2 cellular contexts compared by ENCODE assay signal in the genomic region with DNA sequence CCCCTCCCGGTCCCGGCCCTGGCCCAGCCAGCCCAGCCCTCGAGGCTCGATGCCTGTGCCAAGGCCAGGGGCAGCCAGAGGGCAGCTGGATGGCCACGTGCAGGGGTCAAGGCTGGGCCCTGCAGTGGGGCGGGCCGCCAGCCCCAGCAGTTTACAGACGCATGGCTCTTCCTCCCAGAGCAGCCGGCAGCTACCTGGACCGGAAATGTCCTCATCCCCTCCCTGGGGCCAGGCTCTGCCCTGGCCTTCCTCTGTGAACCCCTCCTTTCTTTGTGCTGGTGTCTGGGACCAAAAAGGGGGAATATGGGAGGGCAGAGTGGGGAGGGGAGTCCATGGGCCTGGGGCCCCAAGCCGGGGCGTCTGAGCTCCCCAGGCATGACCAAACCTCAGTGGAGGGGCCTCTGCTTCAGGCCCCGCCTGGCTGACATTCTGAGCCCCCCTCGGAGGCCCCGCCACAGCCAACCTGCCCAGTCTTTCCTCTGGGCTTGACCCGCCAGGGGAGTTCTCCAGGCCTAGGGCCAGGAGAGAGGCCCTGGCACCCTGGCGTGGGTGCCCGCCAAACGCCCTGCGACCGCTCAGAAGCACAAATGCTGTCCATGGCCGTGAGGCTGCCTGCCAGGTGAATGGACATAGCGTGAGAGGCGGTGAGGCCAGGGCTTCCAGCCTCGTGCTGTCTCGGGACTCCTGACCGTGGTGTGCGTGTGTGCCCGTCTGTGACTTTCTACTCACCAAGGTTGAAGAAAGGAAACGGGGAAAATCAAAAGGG.
TF ChIP-seq lines count a peak whose summit lies in the region.

No MANE protein-coding gene starts in this region.

TF ChIP-seq in H1, 55 proteins besides CTCF, POLR2A, EP300 and RAD21:
- TF ChIP-seq, protein P1, sequence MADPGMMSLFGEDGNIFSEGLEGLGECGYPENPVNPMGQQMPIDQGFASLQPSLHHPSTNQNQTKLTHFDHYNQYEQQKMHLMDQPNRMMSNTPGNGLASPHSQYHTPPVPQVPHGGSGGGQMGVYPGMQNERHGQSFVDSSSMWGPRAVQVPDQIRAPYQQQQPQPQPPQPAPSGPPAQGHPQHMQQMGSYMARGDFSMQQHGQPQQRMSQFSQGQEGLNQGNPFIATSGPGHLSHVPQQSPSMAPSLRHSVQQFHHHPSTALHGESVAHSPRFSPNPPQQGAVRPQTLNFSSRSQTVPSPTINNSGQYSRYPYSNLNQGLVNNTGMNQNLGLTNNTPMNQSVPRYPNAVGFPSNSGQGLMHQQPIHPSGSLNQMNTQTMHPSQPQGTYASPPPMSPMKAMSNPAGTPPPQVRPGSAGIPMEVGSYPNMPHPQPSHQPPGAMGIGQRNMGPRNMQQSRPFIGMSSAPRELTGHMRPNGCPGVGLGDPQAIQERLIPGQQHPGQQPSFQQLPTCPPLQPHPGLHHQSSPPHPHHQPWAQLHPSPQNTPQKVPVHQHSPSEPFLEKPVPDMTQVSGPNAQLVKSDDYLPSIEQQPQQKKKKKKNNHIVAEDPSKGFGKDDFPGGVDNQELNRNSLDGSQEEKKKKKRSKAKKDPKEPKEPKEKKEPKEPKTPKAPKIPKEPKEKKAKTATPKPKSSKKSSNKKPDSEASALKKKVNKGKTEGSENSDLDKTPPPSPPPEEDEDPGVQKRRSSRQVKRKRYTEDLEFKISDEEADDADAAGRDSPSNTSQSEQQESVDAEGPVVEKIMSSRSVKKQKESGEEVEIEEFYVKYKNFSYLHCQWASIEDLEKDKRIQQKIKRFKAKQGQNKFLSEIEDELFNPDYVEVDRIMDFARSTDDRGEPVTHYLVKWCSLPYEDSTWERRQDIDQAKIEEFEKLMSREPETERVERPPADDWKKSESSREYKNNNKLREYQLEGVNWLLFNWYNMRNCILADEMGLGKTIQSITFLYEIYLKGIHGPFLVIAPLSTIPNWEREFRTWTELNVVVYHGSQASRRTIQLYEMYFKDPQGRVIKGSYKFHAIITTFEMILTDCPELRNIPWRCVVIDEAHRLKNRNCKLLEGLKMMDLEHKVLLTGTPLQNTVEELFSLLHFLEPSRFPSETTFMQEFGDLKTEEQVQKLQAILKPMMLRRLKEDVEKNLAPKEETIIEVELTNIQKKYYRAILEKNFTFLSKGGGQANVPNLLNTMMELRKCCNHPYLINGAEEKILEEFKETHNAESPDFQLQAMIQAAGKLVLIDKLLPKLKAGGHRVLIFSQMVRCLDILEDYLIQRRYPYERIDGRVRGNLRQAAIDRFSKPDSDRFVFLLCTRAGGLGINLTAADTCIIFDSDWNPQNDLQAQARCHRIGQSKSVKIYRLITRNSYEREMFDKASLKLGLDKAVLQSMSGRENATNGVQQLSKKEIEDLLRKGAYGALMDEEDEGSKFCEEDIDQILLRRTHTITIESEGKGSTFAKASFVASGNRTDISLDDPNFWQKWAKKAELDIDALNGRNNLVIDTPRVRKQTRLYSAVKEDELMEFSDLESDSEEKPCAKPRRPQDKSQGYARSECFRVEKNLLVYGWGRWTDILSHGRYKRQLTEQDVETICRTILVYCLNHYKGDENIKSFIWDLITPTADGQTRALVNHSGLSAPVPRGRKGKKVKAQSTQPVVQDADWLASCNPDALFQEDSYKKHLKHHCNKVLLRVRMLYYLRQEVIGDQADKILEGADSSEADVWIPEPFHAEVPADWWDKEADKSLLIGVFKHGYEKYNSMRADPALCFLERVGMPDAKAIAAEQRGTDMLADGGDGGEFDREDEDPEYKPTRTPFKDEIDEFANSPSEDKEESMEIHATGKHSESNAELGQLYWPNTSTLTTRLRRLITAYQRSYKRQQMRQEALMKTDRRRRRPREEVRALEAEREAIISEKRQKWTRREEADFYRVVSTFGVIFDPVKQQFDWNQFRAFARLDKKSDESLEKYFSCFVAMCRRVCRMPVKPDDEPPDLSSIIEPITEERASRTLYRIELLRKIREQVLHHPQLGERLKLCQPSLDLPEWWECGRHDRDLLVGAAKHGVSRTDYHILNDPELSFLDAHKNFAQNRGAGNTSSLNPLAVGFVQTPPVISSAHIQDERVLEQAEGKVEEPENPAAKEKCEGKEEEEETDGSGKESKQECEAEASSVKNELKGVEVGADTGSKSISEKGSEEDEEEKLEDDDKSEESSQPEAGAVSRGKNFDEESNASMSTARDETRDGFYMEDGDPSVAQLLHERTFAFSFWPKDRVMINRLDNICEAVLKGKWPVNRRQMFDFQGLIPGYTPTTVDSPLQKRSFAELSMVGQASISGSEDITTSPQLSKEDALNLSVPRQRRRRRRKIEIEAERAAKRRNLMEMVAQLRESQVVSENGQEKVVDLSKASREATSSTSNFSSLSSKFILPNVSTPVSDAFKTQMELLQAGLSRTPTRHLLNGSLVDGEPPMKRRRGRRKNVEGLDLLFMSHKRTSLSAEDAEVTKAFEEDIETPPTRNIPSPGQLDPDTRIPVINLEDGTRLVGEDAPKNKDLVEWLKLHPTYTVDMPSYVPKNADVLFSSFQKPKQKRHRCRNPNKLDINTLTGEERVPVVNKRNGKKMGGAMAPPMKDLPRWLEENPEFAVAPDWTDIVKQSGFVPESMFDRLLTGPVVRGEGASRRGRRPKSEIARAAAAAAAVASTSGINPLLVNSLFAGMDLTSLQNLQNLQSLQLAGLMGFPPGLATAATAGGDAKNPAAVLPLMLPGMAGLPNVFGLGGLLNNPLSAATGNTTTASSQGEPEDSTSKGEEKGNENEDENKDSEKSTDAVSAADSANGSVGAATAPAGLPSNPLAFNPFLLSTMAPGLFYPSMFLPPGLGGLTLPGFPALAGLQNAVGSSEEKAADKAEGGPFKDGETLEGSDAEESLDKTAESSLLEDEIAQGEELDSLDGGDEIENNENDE (IDR thresholded peaks at IDR 0.05; ENCODE audit: insufficient replicate concordance, low read length): no peak
- no peak for TF ChIP-seq BCL11A (IDR thresholded peaks at IDR 0.05; ENCODE audit: low read depth in 2 of 2, low read length in 2 of 2)
- TF ChIP-seq, protein P2, sequence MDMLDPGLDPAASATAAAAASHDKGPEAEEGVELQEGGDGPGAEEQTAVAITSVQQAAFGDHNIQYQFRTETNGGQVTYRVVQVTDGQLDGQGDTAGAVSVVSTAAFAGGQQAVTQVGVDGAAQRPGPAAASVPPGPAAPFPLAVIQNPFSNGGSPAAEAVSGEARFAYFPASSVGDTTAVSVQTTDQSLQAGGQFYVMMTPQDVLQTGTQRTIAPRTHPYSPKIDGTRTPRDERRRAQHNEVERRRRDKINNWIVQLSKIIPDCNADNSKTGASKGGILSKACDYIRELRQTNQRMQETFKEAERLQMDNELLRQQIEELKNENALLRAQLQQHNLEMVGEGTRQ (IDR thresholded peaks at IDR 0.05; ENCODE audit: low read length): no peak
- no peak for TF ChIP-seq TAF1 (IDR thresholded peaks at IDR 0.05; ENCODE audit: low read depth, low read length)
- TF ChIP-seq, protein P3, sequence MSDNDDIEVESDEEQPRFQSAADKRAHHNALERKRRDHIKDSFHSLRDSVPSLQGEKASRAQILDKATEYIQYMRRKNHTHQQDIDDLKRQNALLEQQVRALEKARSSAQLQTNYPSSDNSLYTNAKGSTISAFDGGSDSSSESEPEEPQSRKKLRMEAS (IDR thresholded peaks at IDR 0.05): no peak
- no peak for TF ChIP-seq HDAC6 (IDR thresholded peaks at IDR 0.05; ENCODE audit: low read depth, low read length)
- no peak for TF ChIP-seq PHF8 (conservative IDR thresholded peaks at IDR 0.05; ENCODE audit: low read depth, low read length)
- peak; percentile 53; the same call in 1 of the 2 replicates for TF ChIP-seq POLR2AphosphoS5 (IDR thresholded peaks at IDR 0.05; ENCODE audit: low read depth, low read length)
TF ChIP-seq in H1: peak in this region for 1.

TF ChIP-seq in HepG2, 621 proteins besides CTCF, POLR2A, EP300 and RAD21 (continues in another document):
- no peak for TF ChIP-seq ZMYM4 (CRISPR knock-in tag; IDR thresholded peaks at IDR 0.05)
- peak; percentile 95; the same call in 1 of the 2 replicates for TF ChIP-seq ZNF747 (CRISPR knock-in tag; IDR thresholded peaks at IDR 0.05; ENCODE audit: borderline replicate concordance)
- TF ChIP-seq ARNTL (CRISPR knock-in tag; IDR thresholded peaks at IDR 0.05): peak; percentile 100
- no peak for TF ChIP-seq ZNF256 (CRISPR knock-in tag; conservative IDR thresholded peaks at IDR 0.05)
- TF ChIP-seq ZNF180 (CRISPR knock-in tag; IDR thresholded peaks at IDR 0.05; ENCODE audit: borderline replicate concordance, low read depth): no peak
- TF ChIP-seq MED13 (CRISPR knock-in tag; IDR thresholded peaks at IDR 0.05): peak; percentile 10; the same call in 1 of the 2 replicates
- TF ChIP-seq, protein P4, sequence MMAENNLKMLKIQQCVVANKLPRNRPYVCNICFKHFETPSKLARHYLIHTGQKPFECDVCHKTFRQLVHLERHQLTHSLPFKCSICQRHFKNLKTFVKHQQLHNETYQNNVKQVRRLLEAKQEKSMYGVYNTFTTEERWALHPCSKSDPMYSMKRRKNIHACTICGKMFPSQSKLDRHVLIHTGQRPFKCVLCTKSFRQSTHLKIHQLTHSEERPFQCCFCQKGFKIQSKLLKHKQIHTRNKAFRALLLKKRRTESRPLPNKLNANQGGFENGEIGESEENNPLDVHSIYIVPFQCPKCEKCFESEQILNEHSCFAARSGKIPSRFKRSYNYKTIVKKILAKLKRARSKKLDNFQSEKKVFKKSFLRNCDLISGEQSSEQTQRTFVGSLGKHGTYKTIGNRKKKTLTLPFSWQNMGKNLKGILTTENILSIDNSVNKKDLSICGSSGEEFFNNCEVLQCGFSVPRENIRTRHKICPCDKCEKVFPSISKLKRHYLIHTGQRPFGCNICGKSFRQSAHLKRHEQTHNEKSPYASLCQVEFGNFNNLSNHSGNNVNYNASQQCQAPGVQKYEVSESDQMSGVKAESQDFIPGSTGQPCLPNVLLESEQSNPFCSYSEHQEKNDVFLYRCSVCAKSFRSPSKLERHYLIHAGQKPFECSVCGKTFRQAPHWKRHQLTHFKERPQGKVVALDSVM (CRISPR knock-in tag; IDR thresholded peaks at IDR 0.05): peak; percentile 80
- peak; percentile 87; the same call in 1 of the 2 replicates for TF ChIP-seq AHR (CRISPR knock-in tag; IDR thresholded peaks at IDR 0.05)
- peak; percentile 85 for TF ChIP-seq HNF4A (CRISPR knock-in tag; IDR thresholded peaks at IDR 0.05)
- no peak for TF ChIP-seq TBP (CRISPR knock-in tag; IDR thresholded peaks at IDR 0.05)
- 0 out of 2 replicates have a peak, but pooled peaks have one; percentile 40 for TF ChIP-seq DNMT1 (CRISPR knock-in tag; IDR thresholded peaks at IDR 0.05)
- 0 out of 2 replicates have a peak, but pooled peaks have one; percentile 43 for TF ChIP-seq ZNF34 (CRISPR knock-in tag; IDR thresholded peaks at IDR 0.05; ENCODE audit: borderline replicate concordance)
- no peak for TF ChIP-seq SIN3B (IDR thresholded peaks at IDR 0.05; ENCODE audit: low read length)
- TF ChIP-seq ZFYVE20 (CRISPR knock-in tag; IDR thresholded peaks at IDR 0.05; ENCODE audit: borderline replicate concordance, low read depth): no peak
- TF ChIP-seq ZNF781 (CRISPR knock-in tag; IDR thresholded peaks at IDR 0.05; ENCODE audit: borderline replicate concordance, not compliant biosample characterization): peak; percentile 80
- TF ChIP-seq, protein P5, sequence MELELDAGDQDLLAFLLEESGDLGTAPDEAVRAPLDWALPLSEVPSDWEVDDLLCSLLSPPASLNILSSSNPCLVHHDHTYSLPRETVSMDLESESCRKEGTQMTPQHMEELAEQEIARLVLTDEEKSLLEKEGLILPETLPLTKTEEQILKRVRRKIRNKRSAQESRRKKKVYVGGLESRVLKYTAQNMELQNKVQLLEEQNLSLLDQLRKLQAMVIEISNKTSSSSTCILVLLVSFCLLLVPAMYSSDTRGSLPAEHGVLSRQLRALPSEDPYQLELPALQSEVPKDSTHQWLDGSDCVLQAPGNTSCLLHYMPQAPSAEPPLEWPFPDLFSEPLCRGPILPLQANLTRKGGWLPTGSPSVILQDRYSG (CRISPR knock-in tag; IDR thresholded peaks at IDR 0.05): no peak; the same call in 1 of the 2 replicates
- peak; percentile 23; the same call in 1 of the 2 replicates for TF ChIP-seq SNAI1 (CRISPR knock-in tag; IDR thresholded peaks at IDR 0.05; ENCODE audit: borderline replicate concordance)
- no peak for TF ChIP-seq ZNF333 (CRISPR knock-in tag; IDR thresholded peaks at IDR 0.05; ENCODE audit: borderline replicate concordance)
- TF ChIP-seq EED (CRISPR knock-in tag; IDR thresholded peaks at IDR 0.05): peak; percentile 95
- TF ChIP-seq SP4 (CRISPR knock-in tag; IDR thresholded peaks at IDR 0.05): peak; percentile 74; the same call in 1 of the 2 replicates
- TF ChIP-seq ARNT (IDR thresholded peaks at IDR 0.05): no peak
- TF ChIP-seq, protein P6, sequence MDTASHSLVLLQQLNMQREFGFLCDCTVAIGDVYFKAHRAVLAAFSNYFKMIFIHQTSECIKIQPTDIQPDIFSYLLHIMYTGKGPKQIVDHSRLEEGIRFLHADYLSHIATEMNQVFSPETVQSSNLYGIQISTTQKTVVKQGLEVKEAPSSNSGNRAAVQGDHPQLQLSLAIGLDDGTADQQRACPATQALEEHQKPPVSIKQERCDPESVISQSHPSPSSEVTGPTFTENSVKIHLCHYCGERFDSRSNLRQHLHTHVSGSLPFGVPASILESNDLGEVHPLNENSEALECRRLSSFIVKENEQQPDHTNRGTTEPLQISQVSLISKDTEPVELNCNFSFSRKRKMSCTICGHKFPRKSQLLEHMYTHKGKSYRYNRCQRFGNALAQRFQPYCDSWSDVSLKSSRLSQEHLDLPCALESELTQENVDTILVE (CRISPR knock-in tag; IDR thresholded peaks at IDR 0.05): peak; percentile 81
- TF ChIP-seq PHF20 (CRISPR knock-in tag; IDR thresholded peaks at IDR 0.05): peak; percentile 29; the same call in 1 of the 2 replicates
- peak; percentile 97; the same call in 1 of the 2 replicates for TF ChIP-seq ZNF788 (CRISPR knock-in tag; IDR thresholded peaks at IDR 0.05; ENCODE audit: borderline replicate concordance)
- TF ChIP-seq, protein P7, sequence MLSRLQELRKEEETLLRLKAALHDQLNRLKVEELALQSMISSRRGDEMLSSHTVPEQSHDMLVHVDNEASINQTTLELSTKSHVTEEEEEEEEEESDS (CRISPR knock-in tag; IDR thresholded peaks at IDR 0.05; ENCODE audit: borderline replicate concordance): no peak
- TF ChIP-seq ZFP62 (CRISPR knock-in tag; IDR thresholded peaks at IDR 0.05): no peak
- TF ChIP-seq, protein P8, sequence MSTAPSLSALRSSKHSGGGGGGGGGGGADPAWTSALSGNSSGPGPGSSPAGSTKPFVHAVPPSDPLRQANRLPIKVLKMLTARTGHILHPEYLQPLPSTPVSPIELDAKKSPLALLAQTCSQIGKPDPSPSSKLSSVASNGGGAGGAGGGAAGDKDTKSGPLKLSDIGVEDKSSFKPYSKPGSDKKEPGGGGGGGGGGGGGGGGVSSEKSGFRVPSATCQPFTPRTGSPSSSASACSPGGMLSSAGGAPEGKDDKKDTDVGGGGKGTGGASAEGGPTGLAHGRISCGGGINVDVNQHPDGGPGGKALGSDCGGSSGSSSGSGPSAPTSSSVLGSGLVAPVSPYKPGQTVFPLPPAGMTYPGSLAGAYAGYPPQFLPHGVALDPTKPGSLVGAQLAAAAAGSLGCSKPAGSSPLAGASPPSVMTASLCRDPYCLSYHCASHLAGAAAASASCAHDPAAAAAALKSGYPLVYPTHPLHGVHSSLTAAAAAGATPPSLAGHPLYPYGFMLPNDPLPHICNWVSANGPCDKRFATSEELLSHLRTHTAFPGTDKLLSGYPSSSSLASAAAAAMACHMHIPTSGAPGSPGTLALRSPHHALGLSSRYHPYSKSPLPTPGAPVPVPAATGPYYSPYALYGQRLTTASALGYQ (CRISPR knock-in tag; IDR thresholded peaks at IDR 0.05): peak; percentile 85
- peak; percentile 79 for TF ChIP-seq ZNF446 (CRISPR knock-in tag; IDR thresholded peaks at IDR 0.05)
- TF ChIP-seq ELF4 (CRISPR knock-in tag; IDR thresholded peaks at IDR 0.05; ENCODE audit: borderline replicate concordance): no peak
- no peak for TF ChIP-seq ZNF768 (CRISPR knock-in tag; IDR thresholded peaks at IDR 0.05)
- peak; percentile 81; the same call in 1 of the 2 replicates for TF ChIP-seq TARDBP (CRISPR knock-in tag; IDR thresholded peaks at IDR 0.05)
- TF ChIP-seq CREM (IDR thresholded peaks at IDR 0.05): no peak
- TF ChIP-seq CREM (CRISPR knock-in tag; IDR thresholded peaks at IDR 0.05): no peak
- TF ChIP-seq HOXA3 (CRISPR knock-in tag; IDR thresholded peaks at IDR 0.05): peak; percentile 89
- TF ChIP-seq CBFB (CRISPR knock-in tag; IDR thresholded peaks at IDR 0.05): peak; percentile 79
- TF ChIP-seq TAF1 (CRISPR knock-in tag; IDR thresholded peaks at IDR 0.05): peak; percentile 30; the same call in 1 of the 2 replicates
